In the genomic region with DNA sequence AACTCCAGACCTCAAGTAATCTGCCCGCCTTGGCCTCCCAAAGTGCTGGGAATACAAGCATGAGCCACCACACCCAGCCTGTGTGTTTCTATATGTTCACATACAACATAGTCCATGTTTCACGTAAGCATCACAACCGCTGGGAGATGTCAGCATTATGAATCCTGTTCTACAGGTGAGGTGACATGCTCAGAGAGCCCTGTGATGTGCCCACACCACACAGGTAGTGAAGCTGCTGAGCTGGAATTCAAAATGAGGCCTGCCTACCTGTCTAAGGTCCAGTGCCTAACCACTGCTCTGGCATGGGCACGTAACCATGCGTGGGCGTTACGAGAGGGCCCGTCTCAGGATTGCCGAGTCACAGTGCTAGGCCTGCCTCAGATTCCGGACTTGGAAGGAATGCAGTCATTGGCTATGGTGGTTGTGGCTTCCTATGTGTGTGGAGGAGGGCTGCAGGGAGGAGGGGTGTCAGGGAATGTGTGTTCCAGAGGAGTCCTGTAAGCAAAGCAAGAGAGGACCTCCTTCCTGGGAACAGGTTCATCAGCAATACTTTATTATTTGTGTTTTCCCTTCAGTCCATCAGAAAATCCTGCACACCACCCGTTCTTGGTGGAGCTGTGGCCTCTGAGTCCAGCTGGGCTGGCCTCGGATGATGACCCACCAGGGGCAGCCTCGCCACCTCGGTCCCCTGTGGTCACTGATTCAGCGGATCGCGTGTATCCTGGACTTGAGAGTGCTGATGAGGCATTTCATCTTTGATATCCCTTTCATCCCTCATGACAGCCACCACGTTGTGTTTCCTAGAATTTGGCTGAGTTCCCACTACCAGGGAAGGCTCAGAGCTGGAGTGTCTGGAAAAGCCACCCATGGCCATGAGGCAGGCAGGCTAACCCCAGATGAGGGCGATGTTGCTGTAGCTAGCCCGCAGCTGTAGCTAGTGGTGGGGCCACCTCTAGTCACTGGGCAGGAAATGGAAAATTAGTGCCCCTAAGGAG, we compare ENCODE assay signal across 1 cellular context.
TF ChIP-seq lines count a peak whose summit lies in the region.

No MANE protein-coding gene starts in this region.

TF ChIP-seq in K562, 482 proteins besides CTCF, POLR2A, EP300 and RAD21 (continued from another document):
- no peak for TF ChIP-seq RBM22 (IDR thresholded peaks at IDR 0.05; ENCODE audit: low read depth, low read length, poor library complexity, severe bottlenecking)
- peak; percentile 45 for TF ChIP-seq C11orf30 (IDR thresholded peaks at IDR 0.05; ENCODE audit: low read depth)
- no peak for TF ChIP-seq HBP1 (CRISPR knock-in tag; IDR thresholded peaks at IDR 0.05)
- no peak for TF ChIP-seq ZNF830 (CRISPR knock-in tag; IDR thresholded peaks at IDR 0.05)
- no peak for TF ChIP-seq BDP1 (IDR thresholded peaks at IDR 0.05; ENCODE audit: insufficient read depth, insufficient read length)
- TF ChIP-seq E2F5 (CRISPR knock-in tag; IDR thresholded peaks at IDR 0.05) = no peak
- TF ChIP-seq SPI1 (IDR thresholded peaks at IDR 0.05; ENCODE audit: borderline replicate concordance, low read depth, low read length) = no peak
- peak; percentile 76 for TF ChIP-seq NFE2 (IDR thresholded peaks at IDR 0.05; ENCODE audit: low read depth)
